Comparison of ENCODE assay signal across 21 cellular contexts in the genomic region with DNA sequence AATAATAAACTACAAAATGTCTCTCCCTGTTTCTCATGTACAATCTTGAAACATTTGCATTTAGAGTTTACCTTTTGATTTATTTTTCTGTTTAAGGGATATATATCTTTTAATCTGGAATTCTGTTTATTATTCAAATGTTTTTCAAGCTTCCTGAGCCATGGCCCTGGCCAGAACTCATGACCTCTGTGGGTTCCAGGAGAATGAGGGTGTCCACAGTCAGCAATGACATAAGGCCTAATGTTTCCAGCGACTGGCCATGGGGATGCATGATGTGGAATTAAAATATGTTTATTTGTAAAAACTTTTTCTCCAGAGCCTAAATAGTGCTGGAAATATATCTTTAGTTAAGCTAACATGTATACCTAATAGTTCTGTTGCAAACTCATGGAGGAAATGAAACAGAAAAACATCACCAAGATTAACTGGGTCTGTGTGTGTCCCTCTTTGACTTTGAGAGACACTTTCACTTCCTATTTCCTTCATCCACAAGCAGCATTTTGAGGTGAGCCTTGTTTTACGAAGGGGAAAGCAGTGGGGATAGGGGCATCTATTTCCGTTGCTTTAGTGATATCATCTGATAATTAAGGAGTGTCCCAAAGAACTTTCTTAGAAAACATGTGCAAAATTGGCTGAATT.
DNase-seq lines count a peak whose midpoint lies in the region; ATAC-seq and TF ChIP-seq lines count a peak whose summit lies in the region.
"Had no signal": no experiment of that assay in that cellular context is flagged by ENCODE, and none has a peak within 500 bp of the region (broad histone marks: within the 10 kb centered on the region; RNA-seq: fewer than 3 reads in every experiment).

No MANE protein-coding gene starts in this region.

- peak overlapping the region; percentile 3 to 58 (median 43); a peak in 19 of 22 replicates for H3K4me2 ChIP-seq in BLaER1 treated with 17β-estradiol and CSF1 and Interleukin-3, amounts not matched to agents 10 nM and 100 nM
- H3K4me2 ChIP-seq: A549 had no signal

- H3K27me3 ChIP-seq in BLaER1 treated with 17β-estradiol and CSF1 and Interleukin-3, amounts not matched to agents 10 nM and 100 nM: peaks cover 0 to 13% (median 0%) of the 10 kb centered on the region in 11 experiments; a peak in 6 of 22 replicates
- no peaks in the 10 kb centered on the region for H3K27me3 ChIP-seq in upper lobe of right lung
- H3K27me3 ChIP-seq: upper lobe of left lung had no signal

- H3K9me3 ChIP-seq in BLaER1 treated with 17β-estradiol and CSF1 and Interleukin-3, amounts not matched to agents 10 nM and 100 nM (replicated peaks in 1 of 11): no peaks in the 10 kb centered on the region
- H3K9me3 ChIP-seq in upper lobe of right lung: no peaks in the 10 kb centered on the region
- H3K9me3 ChIP-seq: A549, heart left ventricle, upper lobe of left lung had no signal

- no peaks in the 10 kb centered on the region for H3K36me3 ChIP-seq in BLaER1 treated with 17β-estradiol and CSF1 and Interleukin-3, amounts not matched to agents 10 nM and 100 nM
- H3K36me3 ChIP-seq in upper lobe of right lung: no peaks in the 10 kb centered on the region
- H3K36me3 ChIP-seq: heart left ventricle, upper lobe of left lung had no signal

- ATAC-seq in GM21723 (IDR thresholded peaks at IDR 0.05; ENCODE audit: unreplicated experiment) (peak; percentile 56), upper lobe of right lung (no peak)
- ATAC-seq: A549; activated CD4-positive, CD25-positive, alpha-beta regulatory T cell treated with anti-CD3 and anti-CD28 coated beads, Interleukin-2, amount 50 U/mL, for 24 hours; esophagus mucosa; heart left ventricle; K562 had no signal

- DNase-seq in NOMO-1 treated with dmso at 0.1 percent for 144 hours (lab: John Stamatoyannopoulos, UW; ENCODE audit: unreplicated experiment) (peak; percentile 31), islet precursor cell (peak; percentile 4), upper lobe of right lung (no peak), GM03348 (ENCODE audit: low spot score) (no peak), head of caudate nucleus (no peak), inferior parietal cortex (ENCODE audit: extremely low spot score) (no peak)
- DNase-seq: activated CD8-positive, alpha-beta memory T cell treated with anti-CD3 and anti-CD28 coated beads for 24 hours; activated naive CD8-positive, alpha-beta T cell treated with anti-CD3 and anti-CD28 coated beads, Interleukin-2, amount 10 ng/mL, durations not matched to agents 7 days and 5 days; CD4-positive, CD25-positive, alpha-beta regulatory T cell; dorsolateral prefrontal cortex; heart left ventricle; immature natural killer cell; NCI-H1417 treated with DMSO at 0.1 percent for 48 hours; SHP77 treated with DMSO at 0.1 percent for 48 hours; upper lobe of left lung had no signal

- intact Hi-C loops in upper lobe of right lung (cut with DNase I) (no loop called here), head of caudate nucleus (cut with DNase I) (no loop called here)

- no peaks in the 10 kb centered on the region; a peak in 2 of 22 replicates for H4K20me1 ChIP-seq in BLaER1 treated with 17β-estradiol and CSF1 and Interleukin-3, amounts not matched to agents 10 nM and 100 nM

- H3K4me3 ChIP-seq in BLaER1 treated with 17β-estradiol and CSF1 and Interleukin-3, amounts not matched to agents 10 nM and 100 nM: no peak overlapping the region
- no peak overlapping the region for H3K4me3 ChIP-seq in upper lobe of right lung
- H3K4me3 ChIP-seq: A549, dorsolateral prefrontal cortex, heart left ventricle, K562, upper lobe of left lung had no signal

- no peak overlapping the region; a peak in 1 of 22 replicates for H3K27ac ChIP-seq in BLaER1 treated with 17β-estradiol and CSF1 and Interleukin-3, amounts not matched to agents 10 nM and 100 nM
- H3K27ac ChIP-seq in upper lobe of right lung: no peak overlapping the region
- H3K27ac ChIP-seq: A549, dorsolateral prefrontal cortex, upper lobe of left lung had no signal

- TF ChIP-seq CTCF in upper lobe of right lung (IDR thresholded peaks at IDR 0.05): no peak

- H3K9ac ChIP-seq in BLaER1 treated with 17β-estradiol and CSF1 and Interleukin-3, amounts not matched to agents 10 nM and 100 nM: no peak overlapping the region

- peaks cover 19 to 39% (median 36%) of the 10 kb centered on the region in 10 experiments for H3K4me1 ChIP-seq in BLaER1 treated with 17β-estradiol and CSF1 and Interleukin-3, amounts not matched to agents 10 nM and 100 nM
- peaks cover 18% of the 10 kb centered on the region for H3K4me1 ChIP-seq in upper lobe of right lung
- H3K4me1 ChIP-seq: A549 had no signal

Comparison
In these comparisons a context has a peak if more than half of its experiments do, and no peak if none do; other contexts are left out.
1. DNase-seq: peak in NOMO-1 treated with dmso at 0.1 percent for 144 hours (single experiment) and islet precursor cell (single experiment); none in upper lobe of right lung (single experiment), GM03348 (single experiment), head of caudate nucleus (0 of 42) and inferior parietal cortex (single experiment).